30 cellular contexts compared by ENCODE assay signal in the genomic region with DNA sequence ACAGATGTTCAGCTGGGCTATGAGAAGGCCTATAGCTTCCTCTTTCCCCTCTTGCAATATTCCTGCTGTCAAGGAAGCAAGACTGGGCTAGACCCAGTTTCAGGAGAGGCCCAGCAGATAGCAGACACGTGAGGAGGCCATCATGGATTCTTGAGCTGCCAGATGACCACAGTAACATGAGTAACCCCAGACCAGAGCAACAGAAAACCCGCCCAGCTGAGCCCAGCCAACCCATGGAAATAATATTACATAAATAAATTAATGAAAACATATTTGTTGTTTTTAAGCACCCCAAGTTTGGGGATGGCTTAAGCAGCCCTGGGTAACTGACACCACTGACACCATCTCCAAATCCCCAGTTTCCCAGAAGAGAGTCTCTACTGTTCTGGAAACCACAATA.
"Had no signal": no experiment of that assay in that cellular context is flagged by ENCODE, and none has a peak within 500 bp of the region (broad histone marks: within the 10 kb centered on the region; RNA-seq: fewer than 3 reads in every experiment).

No MANE protein-coding gene starts in this region.

- H3K27ac ChIP-seq: ascending aorta, breast epithelium, cardiac muscle cell, colonic mucosa, heart right ventricle, VCaP had no signal

- H3K27ac Mint-ChIP-seq: activated CD4-positive, alpha-beta memory T cell treated with anti-CD3 and anti-CD28 coated beads, Interleukin-2, amount 10 ng/mL, durations not matched to agents 7 days and 5 days; activated CD4-positive, alpha-beta T cell treated with anti-CD3 and anti-CD28 coated beads, Interleukin-2, amount 10 ng/mL, durations not matched to agents 7 days and 5 days; activated naive CD4-positive, alpha-beta T cell treated with anti-CD3 and anti-CD28 coated beads, Interleukin-2, amount 10 ng/mL, durations not matched to agents 7 days and 5 days; activated naive CD4-positive, alpha-beta T cell treated with anti-CD3 and anti-CD28 coated beads, Interleukin-2, amount 50 U/mL, for 72 hours; activated naive CD8-positive, alpha-beta T cell treated with anti-CD3 and anti-CD28 coated beads, Interleukin-2, amount 10 ng/mL, durations not matched to agents 7 days and 5 days; activated T-cell treated with anti-CD3 and anti-CD28 coated beads, Interleukin-2, amount 50 U/mL, for 24 hours; activated T-cell treated with anti-CD3 and anti-CD28 coated beads, Interleukin-2, amount 50 U/mL, for 72 hours; brain; WTC11 had no signal

- H3K4me1 ChIP-seq: ascending aorta, breast epithelium, colonic mucosa, heart right ventricle had no signal

- DNase-seq: activated CD4-positive, alpha-beta memory T cell treated with anti-CD3 and anti-CD28 coated beads, Interleukin-2, amount 10 ng/mL, durations not matched to agents 7 days and 5 days; activated CD4-positive, alpha-beta T cell treated with anti-CD3 and anti-CD28 coated beads for 1 hour; activated CD4-positive, alpha-beta T cell treated with anti-CD3 and anti-CD28 coated beads for 4 hours; activated CD4-positive, alpha-beta T cell treated with anti-CD3 and anti-CD28 coated beads, Interleukin-2, amount 10 ng/mL, durations not matched to agents 7 days and 5 days; activated CD4-positive, alpha-beta T cell treated with anti-CD3 and anti-CD28 coated beads, Interleukin-2, amount 50 U/mL, for 4 hours; activated CD8-positive, alpha-beta memory T cell treated with anti-CD3 and anti-CD28 coated beads, Interleukin-2, amount 50 U/mL, for 48 hours; activated gamma-delta T cell; activated naive CD4-positive, alpha-beta T cell; activated naive CD4-positive, alpha-beta T cell treated with anti-CD3 and anti-CD28 coated beads, Interleukin-2, amount 10 ng/mL, durations not matched to agents 7 days and 5 days; activated naive CD8-positive, alpha-beta T cell treated with anti-CD3 and anti-CD28 coated beads, Interleukin-2, amount 10 ng/mL, durations not matched to agents 7 days and 5 days; activated T-cell treated with anti-CD3 and anti-CD28 coated beads for 4 hours; activated T-cell treated with anti-CD3 and anti-CD28 coated beads, Interleukin-2, amount 50 U/mL, for 24 hours; activated T-cell treated with anti-CD3 and anti-CD28 coated beads, Interleukin-2, amount 50 U/mL, for 72 hours; central memory CD4-positive, alpha-beta T cell; cerebellar nuclear complex; colonic mucosa; effector CD8-positive, alpha-beta T cell; foreskin fibroblast; heart right ventricle; T-helper 2 cell had no signal

- FAIRE-seq: frontal cortex, TTC549 had no signal

- ATAC-seq: activated naive CD4-positive, alpha-beta T cell treated with anti-CD3 and anti-CD28 coated beads, Interleukin-2, amount 50 U/mL, for 72 hours; activated T-cell treated with anti-CD3 and anti-CD28 coated beads, Interleukin-2, amount 50 U/mL, for 72 hours; esophagus mucosa; heart right ventricle; WTC11 had no signal

- H3K27me3 Mint-ChIP-seq: activated CD4-positive, alpha-beta memory T cell treated with anti-CD3 and anti-CD28 coated beads, Interleukin-2, amount 10 ng/mL, durations not matched to agents 7 days and 5 days had no signal

- H3K36me3 ChIP-seq: ascending aorta, breast epithelium, cardiac muscle cell, colonic mucosa, heart right ventricle had no signal

- H3K4me3 Mint-ChIP-seq: activated CD4-positive, alpha-beta memory T cell treated with anti-CD3 and anti-CD28 coated beads, Interleukin-2, amount 10 ng/mL, durations not matched to agents 7 days and 5 days; activated CD4-positive, alpha-beta T cell treated with anti-CD3 and anti-CD28 coated beads, Interleukin-2, amount 10 ng/mL, durations not matched to agents 7 days and 5 days; activated naive CD4-positive, alpha-beta T cell treated with anti-CD3 and anti-CD28 coated beads, Interleukin-2, amount 10 ng/mL, durations not matched to agents 7 days and 5 days; activated naive CD8-positive, alpha-beta T cell treated with anti-CD3 and anti-CD28 coated beads, Interleukin-2, amount 10 ng/mL, durations not matched to agents 7 days and 5 days; activated T-cell treated with anti-CD3 and anti-CD28 coated beads, Interleukin-2, amount 50 U/mL, for 24 hours; activated T-cell treated with anti-CD3 and anti-CD28 coated beads, Interleukin-2, amount 50 U/mL, for 72 hours; brain; WTC11 had no signal

- H3K36me3 Mint-ChIP-seq: activated naive CD8-positive, alpha-beta T cell treated with anti-CD3 and anti-CD28 coated beads, Interleukin-2, amount 10 ng/mL, durations not matched to agents 7 days and 5 days; brain had no signal

- H3K4me1 Mint-ChIP-seq: activated CD4-positive, alpha-beta memory T cell treated with anti-CD3 and anti-CD28 coated beads, Interleukin-2, amount 10 ng/mL, durations not matched to agents 7 days and 5 days; activated CD4-positive, alpha-beta T cell treated with anti-CD3 and anti-CD28 coated beads, Interleukin-2, amount 10 ng/mL, durations not matched to agents 7 days and 5 days; activated naive CD4-positive, alpha-beta T cell treated with anti-CD3 and anti-CD28 coated beads, Interleukin-2, amount 10 ng/mL, durations not matched to agents 7 days and 5 days; activated naive CD8-positive, alpha-beta T cell treated with anti-CD3 and anti-CD28 coated beads, Interleukin-2, amount 10 ng/mL, durations not matched to agents 7 days and 5 days; brain; WTC11 had no signal

- H3K27me3 ChIP-seq: ascending aorta, cardiac muscle cell, colonic mucosa had no signal

- H3K9me3 ChIP-seq: ascending aorta, colonic mucosa had no signal

- H3K4me3 ChIP-seq: ascending aorta, breast epithelium, cardiac muscle cell, colonic mucosa, heart right ventricle had no signal
